In the genomic region with DNA sequence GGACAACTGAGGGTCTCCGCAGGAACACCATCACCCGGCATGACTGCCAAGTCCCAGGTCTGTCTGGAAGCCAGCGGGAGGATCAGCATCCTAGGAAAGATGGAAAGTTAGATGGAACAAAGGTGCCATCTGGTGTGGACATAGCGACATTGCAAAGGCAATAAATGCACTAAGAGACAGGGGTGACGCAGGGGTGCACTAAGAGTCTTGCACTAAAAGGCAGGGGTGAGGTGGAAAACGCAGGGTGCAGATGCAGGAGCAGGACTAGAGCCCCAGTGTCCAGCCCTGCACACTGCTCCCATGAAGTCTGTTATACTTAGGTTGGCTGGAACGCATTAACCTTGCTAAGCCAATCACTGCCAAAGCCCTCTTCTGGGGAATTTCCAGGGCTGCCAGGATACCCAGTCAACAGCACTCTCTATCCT, we compare ENCODE assay signal across 1 cellular context.
A peak's percentile ranks its signal among the peaks of the same experiment; 100 is the strongest.
TF ChIP-seq lines count a peak whose summit lies in the region.

No MANE protein-coding gene starts in this region.

TF ChIP-seq in K562, 482 proteins besides CTCF, POLR2A, EP300 and RAD21:
- peak; percentile 41; the same call in 1 of the 2 replicates for TF ChIP-seq DEAF1 (CRISPR knock-in tag; IDR thresholded peaks at IDR 0.05)
- TF ChIP-seq SMC3 (conservative IDR thresholded peaks at IDR 0.05; ENCODE audit: insufficient read depth, low read depth, low read length), result peak; percentile 46
- TF ChIP-seq TEAD1 (CRISPR knock-in tag; IDR thresholded peaks at IDR 0.05), result no peak
- TF ChIP-seq ZNF586 (CRISPR knock-in tag; conservative IDR thresholded peaks at IDR 0.05), result no peak
- peak; percentile 19; the same call in 1 of the 2 replicates for TF ChIP-seq STAG1 (CRISPR knock-in tag; IDR thresholded peaks at IDR 0.05; ENCODE audit: borderline replicate concordance)
- TF ChIP-seq ARID1B (IDR thresholded peaks at IDR 0.05), result no peak
- no peak for TF ChIP-seq ZNF217 (CRISPR knock-in tag; IDR thresholded peaks at IDR 0.05)
- TF ChIP-seq HLTF (IDR thresholded peaks at IDR 0.05), result no peak
